In the genomic region with DNA sequence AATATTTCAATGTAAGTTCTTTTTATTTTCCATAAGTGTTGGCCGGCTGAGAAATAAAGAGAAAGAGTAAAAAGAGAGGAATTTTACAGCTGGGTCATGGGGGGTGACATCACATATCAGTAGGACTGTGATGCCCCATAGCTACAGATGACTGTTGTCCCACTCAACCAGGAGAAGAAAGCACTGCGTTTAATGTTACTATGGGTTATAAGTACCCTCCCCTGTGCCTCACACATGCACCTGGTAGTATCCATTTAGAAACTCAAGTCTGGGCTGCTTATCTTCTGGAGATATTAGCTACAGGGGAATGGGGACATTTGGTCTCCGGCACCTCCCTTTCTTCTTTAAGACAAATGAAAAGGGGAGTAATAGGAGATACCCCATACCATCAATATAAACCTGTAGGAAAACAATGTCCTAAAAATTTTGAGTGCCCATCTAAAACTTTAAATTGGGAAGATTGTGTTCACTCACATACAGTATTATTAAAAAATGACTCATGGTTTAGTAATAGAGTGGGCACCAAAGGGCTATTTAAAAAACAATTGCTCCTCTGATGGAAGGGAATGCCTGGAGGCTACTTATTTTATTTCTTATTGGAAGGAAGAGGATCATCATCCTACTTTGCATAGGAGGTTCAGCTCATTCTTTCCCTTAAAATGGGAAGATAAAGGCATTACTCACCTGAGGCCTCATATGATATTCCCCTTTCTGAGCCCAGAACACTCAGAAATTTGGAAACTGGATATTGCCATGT, we compare ENCODE assay signal across 20 cellular contexts. TPM values are rescaled to one million over a fixed set of nuclear protein-coding genes. Genes with fewer than 3 reads are reported as not detected.
DNase-seq lines count a peak whose midpoint lies in the region; ATAC-seq, FAIRE-seq and TF ChIP-seq lines count a peak whose summit lies in the region.
"Had no signal": no experiment of that assay in that cellular context is flagged by ENCODE, and none has a peak within 500 bp of the region (broad histone marks: within the 10 kb centered on the region; RNA-seq: fewer than 3 reads in every experiment).

No MANE protein-coding gene starts in this region.

- no peak overlapping the region for H3K27ac Mint-ChIP-seq in nephron progenitor cell
- H3K27ac Mint-ChIP-seq in progenitor cell of endocrine pancreas, result no peak overlapping the region
- H3K27ac Mint-ChIP-seq: CD4-positive, CD25-positive, alpha-beta regulatory T cell; CD8-positive, alpha-beta memory T cell; H9 had no signal

- H3K4me1 Mint-ChIP-seq in nephron progenitor cell (no peaks in the 10 kb centered on the region), progenitor cell of endocrine pancreas (ENCODE audit: low read depth) (no peaks in the 10 kb centered on the region)
- H3K4me1 Mint-ChIP-seq: CD4-positive, CD25-positive, alpha-beta regulatory T cell; CD8-positive, alpha-beta memory T cell; H9 had no signal

- no peak for FAIRE-seq in bronchial epithelial cell (lab: Jason Lieb, UNC)
- FAIRE-seq: A204.1, H1 had no signal

- no peak overlapping the region for H3K4me3 ChIP-seq in bronchial epithelial cell (ENCODE audit: low read depth, low read length)

- H3K36me3 ChIP-seq in bronchial epithelial cell (ENCODE audit: control insufficient read depth, insufficient read depth, low read length), result no peaks in the 10 kb centered on the region
- H3K36me3 ChIP-seq: BE2C had no signal

- DNase-seq in ELR (ENCODE audit: low read depth) (peak; percentile 3), M059J (ENCODE audit: low read depth) (peak; percentile 35), bronchial epithelial cell (ENCODE audit: low read depth) (peak; percentile 21), renal cortical epithelial cell (ENCODE audit: low read depth) (peak; percentile 17), nephron progenitor cell (no peak), progenitor cell of endocrine pancreas (ENCODE audit: low spot score, unreplicated experiment) (no peak)
- DNase-seq: ACHN; BE2C; C1 segment of cervical spinal cord; CD4-positive, CD25-positive, alpha-beta regulatory T cell; CD8-positive, alpha-beta memory T cell; DMS153; DMS79; GF-D8; H9 had no signal

- no peaks in the 10 kb centered on the region for H3K27me3 ChIP-seq in bronchial epithelial cell (ENCODE audit: control insufficient read depth, insufficient read depth, low read length)
- H3K27me3 ChIP-seq: BE2C had no signal

- no peak for ATAC-seq in GM19395 (IDR thresholded peaks at IDR 0.05; ENCODE audit: unreplicated experiment)

- H3K36me3 Mint-ChIP-seq in nephron progenitor cell (ENCODE audit: low read depth) (no peaks in the 10 kb centered on the region), progenitor cell of endocrine pancreas (ENCODE audit: insufficient read depth) (peaks cover 14% of the 10 kb centered on the region)
- H3K36me3 Mint-ChIP-seq: CD4-positive, CD25-positive, alpha-beta regulatory T cell; CD8-positive, alpha-beta memory T cell had no signal

- no peak for TF ChIP-seq CTCF in bronchial epithelial cell (IDR thresholded peaks at IDR 0.05; ENCODE audit: insufficient read depth, low read length, severe bottlenecking)
- TF ChIP-seq CTCF in nephron progenitor cell (IDR thresholded peaks at IDR 0.05), result no peak
- no peak for TF ChIP-seq CTCF in progenitor cell of endocrine pancreas (IDR thresholded peaks at IDR 0.05; ENCODE audit: unreplicated experiment)

- no peaks in the 10 kb centered on the region for H3K27me3 Mint-ChIP-seq in nephron progenitor cell (ENCODE audit: low read depth, poor library complexity)
- no peaks in the 10 kb centered on the region for H3K27me3 Mint-ChIP-seq in progenitor cell of endocrine pancreas
- H3K27me3 Mint-ChIP-seq: CD4-positive, CD25-positive, alpha-beta regulatory T cell had no signal

- H3K9me3 Mint-ChIP-seq in nephron progenitor cell, result peaks cover 4% of the 10 kb centered on the region
- H3K9me3 Mint-ChIP-seq in progenitor cell of endocrine pancreas (ENCODE audit: low read depth), result peaks cover 38% of the 10 kb centered on the region

- H3K4me3 Mint-ChIP-seq in nephron progenitor cell (no peak overlapping the region), progenitor cell of endocrine pancreas (ENCODE audit: low read depth) (no peak overlapping the region)
- H3K4me3 Mint-ChIP-seq: CD8-positive, alpha-beta memory T cell; H9 had no signal

RNA-seq across cellular contexts. Expression of a gene that starts 18.2 kb away (rescaled TPM):
- not detected in 2 replicates for total RNA-seq in M059J (2014; rRNA removed; shearing (Covaris generic))
- total RNA-seq in bronchial epithelial cell (not detected in 2 replicates), renal cortical epithelial cell (not detected in 2 replicates), progenitor cell of endocrine pancreas (0.93 and 1.2 TPM in 2 replicates)
- total RNA-seq: CD4-positive, CD25-positive, alpha-beta regulatory T cell; CD8-positive, alpha-beta memory T cell; Daoy; H1; H9; HT-29 had no signal

Comparison
In these comparisons a context has a peak if more than half of its experiments do, and no peak if none do; other contexts are left out.
1. DNase-seq: peak in ELR (single experiment), M059J (single experiment), bronchial epithelial cell (single experiment) and renal cortical epithelial cell (single experiment); none in nephron progenitor cell (single experiment) and progenitor cell of endocrine pancreas (single experiment).